In genomic region chr1:193741228-193741627, GRCh38 we compare ENCODE assay signal across 23 cellular contexts.
"Had no signal": no experiment of that assay in that cellular context is flagged by ENCODE, and none has a peak within 500 bp of the region (broad histone marks: within the 10 kb centered on the region; RNA-seq: fewer than 3 reads in every experiment).

No MANE protein-coding gene starts in this region.

- ATAC-seq: body of pancreas; left ventricle myocardium superior; right lobe of liver; stimulated activated naive CD8-positive, alpha-beta T cell treated with anti-CD3 and anti-CD28 coated beads, Interleukin-15, Interleukin-2, amounts not matched to agents 100 U/mL and 50 U/mL, for 24 hours had no signal

- H3K27me3 ChIP-seq: adrenal gland, body of pancreas, esophagus muscularis mucosa, ovary, right lobe of liver had no signal

- H3K4me1 ChIP-seq: adrenal gland, body of pancreas, esophagus muscularis mucosa, right lobe of liver had no signal

- DNase-seq: activated CD4-positive, alpha-beta T cell treated with anti-CD3 and anti-CD28 coated beads for 48 hours; activated CD4-positive, alpha-beta T cell treated with anti-CD3 and anti-CD28 coated beads, Interleukin-2, amount 50 U/mL, for 48 hours; activated CD8-positive, alpha-beta memory T cell treated with anti-CD3 and anti-CD28 coated beads for 24 hours; activated effector memory CD4-positive, alpha-beta T cell treated with anti-CD3 and anti-CD28 coated beads, Interleukin-2, amount 50 U/mL, for 16 hours; activated naive CD4-positive, alpha-beta T cell treated with anti-CD3 and anti-CD28 coated beads for 36 hours; activated naive CD8-positive, alpha-beta T cell treated with anti-CD3 and anti-CD28 coated beads for 36 hours; adrenal gland; aorta; body of pancreas; dermis blood vessel endothelial cell; effector CD4-positive, alpha-beta T cell; foreskin melanocyte; islet precursor cell; left ventricle myocardium superior; naive B cell; ovary; right lobe of liver; stimulated activated CD4-positive, alpha-beta T cell treated with anti-CD3 and anti-CD28 coated beads, Interleukin-12 subunit alpha, Interleukin-12 subunit beta, amount 100 ng/mL, for 4 hours; stimulated activated CD4-positive, alpha-beta T cell treated with anti-CD3 and anti-CD28 coated beads, Interleukin-4, amount 100 ng/mL, for 1 hour; stimulated activated naive CD8-positive, alpha-beta T cell treated with anti-CD3 and anti-CD28 coated beads, Interleukin-15, Interleukin-2, amounts not matched to agents 100 U/mL and 50 U/mL, for 24 hours; trophoblast cell had no signal

- H3K9me3 ChIP-seq: adrenal gland, body of pancreas, esophagus muscularis mucosa, ovary, right lobe of liver, thoracic aorta had no signal

- H3K4me3 ChIP-seq: adrenal gland, body of pancreas, esophagus muscularis mucosa, ovary, right lobe of liver, thoracic aorta had no signal

- H3K27ac ChIP-seq: adrenal gland, body of pancreas, esophagus muscularis mucosa, ovary, right lobe of liver, thoracic aorta had no signal

- H3K36me3 ChIP-seq: adrenal gland, esophagus muscularis mucosa, ovary, right lobe of liver, thoracic aorta had no signal
